ENCODE assay signal across 21 cellular contexts in genomic region chr5:8693341-8693844, GRCh38.
DNase-seq lines count a peak whose midpoint lies in the region; ATAC-seq, FAIRE-seq and TF ChIP-seq lines count a peak whose summit lies in the region.
"Had no signal": no experiment of that assay in that cellular context is flagged by ENCODE, and none has a peak within 500 bp of the region (broad histone marks: within the 10 kb centered on the region; RNA-seq: fewer than 3 reads in every experiment).

No MANE protein-coding gene starts in this region.

- no peak overlapping the region for H2BK15ac ChIP-seq in IMR-90 (ENCODE audit: low read depth, low read length)

- no peak overlapping the region for H2AK5ac ChIP-seq in IMR-90 (ENCODE audit: low read depth, low read length)

- TF ChIP-seq POLR2A in IMR-90 (IDR thresholded peaks at IDR 0.05; ENCODE audit: low read depth, low read length) (no peak), K562 (conservative IDR thresholded peaks at IDR 0.05) (no peak)

- no TSS peak for BruUV-seq in IMR-90 (replicated peaks; lab: Mats Ljungman, UMichigan)
- BruUV-seq in K562 (replicated peaks; lab: Mats Ljungman, UMichigan), result no TSS peak

- no peak overlapping the region for H3K27ac ChIP-seq in IMR-90 (ENCODE audit: insufficient read depth, low read length)
- H3K27ac ChIP-seq in MM.1S (ENCODE audit: low read length), result no peak overlapping the region
- H3K27ac ChIP-seq in K562 (ENCODE audit: extremely low read depth, low read depth, low read length), result no peak overlapping the region
- peak overlapping the region; percentile 30 for H3K27ac ChIP-seq in upper lobe of right lung
- no peak overlapping the region for H3K27ac ChIP-seq in heart right ventricle
- H3K27ac ChIP-seq: BLaER1, C4-2B had no signal

- H3K14ac ChIP-seq in IMR-90 (replicated peaks; ENCODE audit: low read depth, low read length), result no peak overlapping the region

- intact Hi-C loops in IMR-90 (cut with micrococcal nuclease), result no loop called here
- intact Hi-C loops in K562 (cut with micrococcal nuclease), result no loop called here
- intact Hi-C loops in upper lobe of right lung (cut with DNase I), result no loop called here
- intact Hi-C loops in heart right ventricle (cut with DNase I), result no loop called here

- H3K56ac ChIP-seq in IMR-90 (ENCODE audit: extremely low read depth, insufficient read depth, low read length), result no peak overlapping the region

- H3K9ac ChIP-seq in IMR-90 (ENCODE audit: low read depth, low read length) (no peak overlapping the region), MM.1S (ENCODE audit: low read length) (no peak overlapping the region), K562 (ENCODE audit: insufficient read depth in 1 of 2, low read depth in 2 of 2, low read length in 2 of 2) (no peak overlapping the region)
- H3K9ac ChIP-seq: BLaER1 had no signal

- H3K4ac ChIP-seq in IMR-90 (ENCODE audit: low read depth, low read length), result no peak overlapping the region

- H4K20me1 ChIP-seq in IMR-90 (ENCODE audit: insufficient read depth, low read length) (no peaks in the 10 kb centered on the region), MM.1S (ENCODE audit: insufficient read depth, low read length) (no peaks in the 10 kb centered on the region), K562 (replicated peaks; ENCODE audit: control insufficient read depth, insufficient read depth, low read length) (no peaks in the 10 kb centered on the region)
- H4K20me1 ChIP-seq: BLaER1 had no signal

- H3K4me1 ChIP-seq in IMR-90 (ENCODE audit: control insufficient read depth, insufficient read depth, low read length) (no peaks in the 10 kb centered on the region), MM.1S (ENCODE audit: low read length) (no peaks in the 10 kb centered on the region), K562 (replicated peaks in 1 of 2; ENCODE audit: control insufficient read depth in 2 of 2, insufficient read depth in 2 of 2, low read length in 2 of 2) (no peaks in the 10 kb centered on the region), upper lobe of right lung (no peaks in the 10 kb centered on the region), heart right ventricle (no peaks in the 10 kb centered on the region)
- H3K4me1 ChIP-seq: BLaER1, Caco-2 had no signal

- H3F3A ChIP-seq in MM.1S (ENCODE audit: insufficient read depth, low read length), result no peaks in the 10 kb centered on the region

- H2AFZ ChIP-seq in IMR-90 (replicated peaks; ENCODE audit: low read length, poor library complexity) (no peak overlapping the region), MM.1S (ENCODE audit: low read length) (no peak overlapping the region), K562 (ENCODE audit: low read depth, low read length) (no peak overlapping the region)

- H2BK120ac ChIP-seq in IMR-90 (ENCODE audit: low read depth, low read length), result no peak overlapping the region

- CTCF ChIA-PET in IMR-90 (lab: Yijun Ruan, JAX), result no interaction called here
- CTCF ChIA-PET in K562 (lab: Yijun Ruan, JAX; ENCODE audit: low intra/inter-chr PET ratio), result no interaction called here

- H3K27me3 ChIP-seq in IMR-90 (ENCODE audit: control insufficient read depth, insufficient read depth, low read length) (no peaks in the 10 kb centered on the region), MM.1S (replicated peaks; ENCODE audit: insufficient read depth, low read length) (no peaks in the 10 kb centered on the region), K562 (ENCODE audit: control insufficient read depth in 2 of 2, insufficient read depth in 2 of 2, low read length in 2 of 2) (no peaks in the 10 kb centered on the region), upper lobe of right lung (no peaks in the 10 kb centered on the region), heart right ventricle (no peaks in the 10 kb centered on the region)
- H3K27me3 ChIP-seq: BLaER1 had no signal

- H3K4me3 ChIP-seq in IMR-90 (ENCODE audit: insufficient read depth, low read depth, low read length) (no peak overlapping the region), MM.1S (ENCODE audit: low read length) (no peak overlapping the region), K562 (no peak overlapping the region), upper lobe of right lung (no peak overlapping the region), heart right ventricle (no peak overlapping the region)
- H3K4me3 ChIP-seq: BLaER1, GM12878 had no signal

- H3K36me3 ChIP-seq in IMR-90 (ENCODE audit: control insufficient read depth, insufficient read depth, low read length), result no peaks in the 10 kb centered on the region
- no peaks in the 10 kb centered on the region for H3K36me3 ChIP-seq in MM.1S (replicated peaks; ENCODE audit: insufficient read depth, low read length)
- H3K36me3 ChIP-seq in K562 (ENCODE audit: control insufficient read depth, insufficient read depth, low read length), result no peaks in the 10 kb centered on the region
- H3K36me3 ChIP-seq in upper lobe of right lung, result no peaks in the 10 kb centered on the region
- no peaks in the 10 kb centered on the region for H3K36me3 ChIP-seq in heart right ventricle
- H3K36me3 ChIP-seq: BLaER1 had no signal

- H3K9me1 ChIP-seq in IMR-90 (ENCODE audit: insufficient read depth, low read length) (no peaks in the 10 kb centered on the region), K562 (ENCODE audit: control insufficient read depth, insufficient read depth, low read length) (no peaks in the 10 kb centered on the region)

- DNase-seq in IMR-90, result no peak
- DNase-seq in MM.1S, result peak; percentile 30
- DNase-seq in K562 (ENCODE audit: extremely low read depth in 1 of 4, low spot score in 3 of 4), result no peak
- DNase-seq in upper lobe of right lung, result no peak
- no peak for DNase-seq in heart right ventricle
- DNase-seq in DMS153 treated with DMSO at 0.1 percent for 48 hours (lab: John Stamatoyannopoulos, UW; ENCODE audit: unreplicated experiment), result no peak
- DNase-seq: Caco-2; CD4-positive, CD25-positive, alpha-beta regulatory T cell; CD8-positive, alpha-beta T cell; DMS153; DMS79; EL; GDM1; GOT3; H7; HCEC 1CT had no signal

- H3K9me3 ChIP-seq in IMR-90 (ENCODE audit: control insufficient read depth, insufficient read depth, low read length) (no peaks in the 10 kb centered on the region), MM.1S (replicated peaks; ENCODE audit: insufficient read depth, low read length) (no peaks in the 10 kb centered on the region), K562 (replicated peaks; ENCODE audit: control insufficient read depth, insufficient read depth, low read depth, low read length) (no peaks in the 10 kb centered on the region), upper lobe of right lung (no peaks in the 10 kb centered on the region), heart right ventricle (peaks cover 0 to 3% (median 0%) of the 10 kb centered on the region in 11 donors)
- H3K9me3 ChIP-seq: BLaER1, Caco-2 had no signal

- H3K9me2 ChIP-seq in MM.1S (replicated peaks; ENCODE audit: insufficient read depth, low read length), result no peaks in the 10 kb centered on the region

- no peaks in the 10 kb centered on the region for H3K79me1 ChIP-seq in IMR-90 (ENCODE audit: low read depth in 1 of 2, low read length in 2 of 2)

- no peak overlapping the region for H4K8ac ChIP-seq in IMR-90 (ENCODE audit: low read depth in 2 of 2, low read length in 2 of 2)

- POLR2A ChIA-PET in IMR-90 (lab: Charles Lee; ENCODE audit: unreplicated experiment), result no interaction called here
- POLR2A ChIA-PET in K562 (lab: Yijun Ruan, JAX), result no interaction called here

- no peaks in the 10 kb centered on the region for H3K79me2 ChIP-seq in MM.1S (ENCODE audit: low read length)
- H3K79me2 ChIP-seq in K562 (ENCODE audit: control insufficient read depth, insufficient read depth, low read length), result no peaks in the 10 kb centered on the region

- H3K18ac ChIP-seq in IMR-90 (ENCODE audit: low read depth, low read length), result no peak overlapping the region

- H2AK9ac ChIP-seq in IMR-90 (replicated peaks; ENCODE audit: low read depth, low read length, poor library complexity), result no peak overlapping the region

- no peak for TF ChIP-seq EP300 in K562 (IDR thresholded peaks at IDR 0.05; ENCODE audit: low read length)

- in situ Hi-C loops in IMR-90 (cut with MboI; ENCODE audit: low sequenced_read_pairs), result no loop called here
- in situ Hi-C loops in K562 (cut with MboI), result loop anchor here (10.0 kb wide), 1 partner anchor 149 kb away; no protein-coding TSS in a partner anchor

- no CpG with 5 or more reads among the region's 1 CpG for WGBS in IMR-90 (ENCODE audit: extremely low coverage in 2 of 2, insufficient read length in 1 of 2), 2 experiments
- 5% methylated on average over 1 of the region's 1 CpG for WGBS in K562 (ENCODE audit: insufficient coverage, low coverage, missing lambda C conversion rate)
- 75 to 82% methylated on average over 1 of the region's 1 CpG for WGBS in heart right ventricle, 2 donors

- H3K4me2 ChIP-seq in IMR-90 (ENCODE audit: low read depth, low read length) (no peak overlapping the region), MM.1S (ENCODE audit: low read depth, low read length) (no peak overlapping the region), K562 (ENCODE audit: insufficient read depth, low read length) (no peak overlapping the region)
- H3K4me2 ChIP-seq: BLaER1 had no signal

- no peak overlapping the region for H2BK20ac ChIP-seq in IMR-90 (ENCODE audit: low read depth, low read length)

- no peak for TF ChIP-seq RAD21 in IMR-90 (IDR thresholded peaks at IDR 0.05; ENCODE audit: low read length)
- TF ChIP-seq RAD21 in K562 (CRISPR knock-in tag; conservative IDR thresholded peaks at IDR 0.05 in 1 of 2, IDR thresholded peaks at IDR 0.05 in 1 of 2), result no peak

- no peak overlapping the region for H2BK5ac ChIP-seq in IMR-90 (ENCODE audit: low read depth, low read length, poor library complexity, severe bottlenecking)

- no peak overlapping the region for H4K91ac ChIP-seq in IMR-90 (ENCODE audit: insufficient read depth, low read depth, low read length)

- no peak overlapping the region for H4K5ac ChIP-seq in IMR-90 (ENCODE audit: low read depth, low read length)

- FAIRE-seq in K562 (lab: Jason Lieb, UNC), result no peak
- FAIRE-seq: GM12878, GM19239 had no signal

- H3K23ac ChIP-seq in IMR-90 (ENCODE audit: low read depth, low read length), result no peak overlapping the region

- ATAC-seq in IMR-90 (ENCODE audit: low read depth) (no peak), K562 (no peak), upper lobe of right lung (no peak), heart right ventricle (no peak), GM21786 (IDR thresholded peaks at IDR 0.05; ENCODE audit: unreplicated experiment) (no peak)
- ATAC-seq: CD8-positive, alpha-beta T cell; GM12878 had no signal

- no peak for TF ChIP-seq CTCF in IMR-90 (conservative IDR thresholded peaks at IDR 0.05; ENCODE audit: low read depth, low read length)
- no peak for TF ChIP-seq CTCF in MM.1S (IDR thresholded peaks at IDR 0.05; ENCODE audit: low read length)
- no peak for TF ChIP-seq CTCF in K562 (IDR thresholded peaks at IDR 0.05 in 2 of 3, conservative IDR thresholded peaks at IDR 0.05 in 1 of 3; ENCODE audit: insufficient read depth in 2 of 3, low read depth in 1 of 3, low read length in 3 of 3)
- TF ChIP-seq CTCF in upper lobe of right lung (IDR thresholded peaks at IDR 0.05), result no peak
- no peak for TF ChIP-seq CTCF in heart right ventricle (IDR thresholded peaks at IDR 0.05)

- dilution Hi-C loops in IMR-90 (cut with HindIII; ENCODE audit: low sequenced_read_pairs, unreplicated experiment), result no loop called here

TF ChIP-seq in IMR-90, 13 proteins besides CTCF, POLR2A, EP300 and RAD21 (continues in another document):
- TF ChIP-seq BHLHE40 (IDR thresholded peaks at IDR 0.05; ENCODE audit: low read depth, low read length), result no peak

TF ChIP-seq in K562, 482 proteins besides CTCF, POLR2A, EP300 and RAD21 (continues in another document):
- TF ChIP-seq ARNT (IDR thresholded peaks at IDR 0.05) (no peak), C11orf30 (IDR thresholded peaks at IDR 0.05; ENCODE audit: low read depth) (peak; percentile 24; the same call in 1 of the 2 replicates)
